ENCODE assay signal across 8 cellular contexts in genomic region chr2:47783491-47784330, GRCh38. TPM values are rescaled to one million over a fixed set of nuclear protein-coding genes. Genes with fewer than 3 reads are reported as not detected.
DNase-seq lines count a peak whose midpoint lies in the region; ATAC-seq and TF ChIP-seq lines count a peak whose summit lies in the region.

No MANE protein-coding gene starts in this region.

- peak; percentile 81 for DNase-seq in Calu3
- DNase-seq in Panc1 (ENCODE audit: low read depth, low spot score): no peak
- DNase-seq in activated T-helper 1 cell treated with anti-CD3 and anti-CD28 coated beads, Interleukin-12 subunit alpha, Interleukin-12 subunit beta, Interleukin-2, Interleukin-4 antibody, amounts not matched to agents 30 ng/mL and 10 ng/mL and 1 ng/mL, durations not matched to agents 14 hours and 24 hours and 36 hours (ENCODE audit: low spot score): peak; percentile 42
- peak; percentile 39 to 45 for DNase-seq in fibroblast of lung (ENCODE audit: low read depth in 2 of 2)
- DNase-seq in natural killer cell treated with Interleukin-12 subunit alpha and Interleukin-12 subunit beta and Interleukin-15 and Interleukin-18, amount 100 ng/mL, for 72 hours (ENCODE audit: low spot score): peak; percentile 74
- peak; percentile 61 for DNase-seq in stimulated activated naive CD4-positive, alpha-beta T cell treated with Interleukin-2 at 50 U/mL for 16 hours (lab: John Stamatoyannopoulos, UW)

- in situ Hi-C loops in Panc1 (cut with HindIII; ENCODE audit: low pct_unique_long_range_greater_than_20kb, low sequenced_read_pairs): no loop called here

- peak overlapping the region; percentile 100 for H3K4me3 ChIP-seq in HUES64 (ENCODE audit: low read length)
- peak overlapping the region; percentile 75 to 77 for H3K4me3 ChIP-seq in Panc1 (ENCODE audit: low read depth in 2 of 2, low read length in 2 of 2)
- peak overlapping the region; percentile 70 to 88 (median 78) for H3K4me3 ChIP-seq in fibroblast of lung (replicated peaks in 1 of 4; ENCODE audit: control extremely low read depth in 1 of 4, insufficient read depth in 1 of 4, low read depth in 3 of 4, low read length in 4 of 4)

- H3K79me2 ChIP-seq in fibroblast of lung (ENCODE audit: control insufficient read depth, insufficient read depth, low read length): peaks cover 39% of the 10 kb centered on the region

- BruUV-seq in Calu3 (replicated peaks; lab: Mats Ljungman, UMichigan) (no TSS peak), Panc1 (replicated peaks; lab: Mats Ljungman, UMichigan) (no TSS peak)

- no peak overlapping the region for H2AFZ ChIP-seq in fibroblast of lung (ENCODE audit: low read length)

- TF ChIP-seq CTCF in Calu3 (IDR thresholded peaks at IDR 0.05; ENCODE audit: unreplicated experiment) (no peak), Panc1 (IDR thresholded peaks at IDR 0.05) (no peak), fibroblast of lung (conservative IDR thresholded peaks at IDR 0.05 in 1 of 2, IDR thresholded peaks at IDR 0.05 in 1 of 2; ENCODE audit: low read depth in 1 of 2, low read length in 2 of 2) (no peak)

- peaks cover 16% of the 10 kb centered on the region for H3K4me1 Mint-ChIP-seq in Calu3 (ENCODE audit: low read depth, unreplicated experiment)
- H3K4me1 Mint-ChIP-seq in activated T-helper 1 cell treated with anti-CD3 and anti-CD28 coated beads, Interleukin-12 subunit alpha, Interleukin-12 subunit beta, Interleukin-2, Interleukin-4 antibody, amounts not matched to agents 30 ng/mL and 10 ng/mL and 1 ng/mL, durations not matched to agents 14 hours and 24 hours and 36 hours (ENCODE audit: low read depth): peaks cover 21% of the 10 kb centered on the region
- H3K4me1 Mint-ChIP-seq in natural killer cell treated with Interleukin-12 subunit alpha and Interleukin-12 subunit beta and Interleukin-15 and Interleukin-18, amount 100 ng/mL, for 72 hours (ENCODE audit: low read depth in 2 of 2): peaks cover 18 to 20% of the 10 kb centered on the region in 2 donors

- H3K4me1 ChIP-seq in HUES64 (ENCODE audit: insufficient read depth, low read length): peaks cover 6% of the 10 kb centered on the region
- peaks cover 4% of the 10 kb centered on the region; the same call in 1 of the 2 replicates for H3K4me1 ChIP-seq in Panc1 (ENCODE audit: control insufficient read depth, insufficient read depth, low read length)
- H3K4me1 ChIP-seq in fibroblast of lung (ENCODE audit: control insufficient read depth, extremely low read depth, insufficient read depth, low read length): no peaks in the 10 kb centered on the region

- H3K27me3 ChIP-seq in HUES64 (ENCODE audit: insufficient read depth, low read length): no peaks in the 10 kb centered on the region
- no peaks in the 10 kb centered on the region for H3K27me3 ChIP-seq in Panc1 (ENCODE audit: control insufficient read depth, insufficient read depth, low read length)
- H3K27me3 ChIP-seq in fibroblast of lung (ENCODE audit: control insufficient read depth, insufficient read depth, low read length): no peaks in the 10 kb centered on the region

- CTCF ChIA-PET in Calu3 (lab: Charles Lee): interaction anchor here (0.5 to 1.3 kb wide), 3 partner anchors 76 to 362 kb away, joined by 3 to 5 read pairs (median 3); no protein-coding TSS in a partner anchor
- CTCF ChIA-PET in Panc1 (lab: Charles Lee): no interaction called here

- intact Hi-C loops in Calu3 (cut with micrococcal nuclease; ENCODE audit: unreplicated experiment): loop anchor here (5.0 kb wide), 1 partner anchor 324 kb away; no protein-coding TSS in a partner anchor
- intact Hi-C loops in Panc1 (cut with micrococcal nuclease; ENCODE audit: unreplicated experiment): no loop called here
- intact Hi-C loops in activated T-helper 1 cell treated with anti-CD3 and anti-CD28 coated beads, Interleukin-12 subunit alpha, Interleukin-12 subunit beta, Interleukin-2, Interleukin-4 antibody, amounts not matched to agents 30 ng/mL and 10 ng/mL and 1 ng/mL, durations not matched to agents 14 hours and 24 hours and 36 hours (cut with micrococcal nuclease): loop anchor here (1.0 to 5.0 kb wide), 4 partner anchors 123 to 867 kb away; partner anchors contain the start of gene FBXO11

- H3K27ac Mint-ChIP-seq in Calu3 (ENCODE audit: unreplicated experiment): peak overlapping the region; percentile 87
- peak overlapping the region; percentile 83 for H3K27ac Mint-ChIP-seq in activated T-helper 1 cell treated with anti-CD3 and anti-CD28 coated beads, Interleukin-12 subunit alpha, Interleukin-12 subunit beta, Interleukin-2, Interleukin-4 antibody, amounts not matched to agents 30 ng/mL and 10 ng/mL and 1 ng/mL, durations not matched to agents 14 hours and 24 hours and 36 hours
- H3K27ac Mint-ChIP-seq in natural killer cell treated with Interleukin-12 subunit alpha and Interleukin-12 subunit beta and Interleukin-15 and Interleukin-18, amount 100 ng/mL, for 72 hours: peak overlapping the region; percentile 57 to 74

- H3K27ac ChIP-seq in HUES64 (ENCODE audit: low read depth, low read length) (peak overlapping the region; percentile 100), Panc1 (ENCODE audit: low read length) (peak overlapping the region; percentile 73), fibroblast of lung (ENCODE audit: insufficient read depth, low read length) (peak overlapping the region; percentile 90)

- ATAC-seq in GM21515 (IDR thresholded peaks at IDR 0.05; ENCODE audit: unreplicated experiment): peak; percentile 28
- peak; percentile 76 for ATAC-seq in Panc1
- peak; percentile 34 to 49 for ATAC-seq in natural killer cell treated with Interleukin-12 subunit alpha and Interleukin-12 subunit beta and Interleukin-15 and Interleukin-18, amount 100 ng/mL, for 72 hours

- no peaks in the 10 kb centered on the region for H3K9me3 Mint-ChIP-seq in Calu3 (ENCODE audit: low read depth, unreplicated experiment)
- H3K9me3 Mint-ChIP-seq in activated T-helper 1 cell treated with anti-CD3 and anti-CD28 coated beads, Interleukin-12 subunit alpha, Interleukin-12 subunit beta, Interleukin-2, Interleukin-4 antibody, amounts not matched to agents 30 ng/mL and 10 ng/mL and 1 ng/mL, durations not matched to agents 14 hours and 24 hours and 36 hours: no peaks in the 10 kb centered on the region
- H3K9me3 Mint-ChIP-seq in natural killer cell treated with Interleukin-12 subunit alpha and Interleukin-12 subunit beta and Interleukin-15 and Interleukin-18, amount 100 ng/mL, for 72 hours: no peaks in the 10 kb centered on the region

- peak overlapping the region; percentile 75 for H3K4me2 ChIP-seq in fibroblast of lung (ENCODE audit: extremely low read depth, insufficient read depth, low read length)

- H4K20me1 ChIP-seq in fibroblast of lung (ENCODE audit: control insufficient read depth, extremely low read depth, insufficient read depth, low read length): no peaks in the 10 kb centered on the region

- POLR2A ChIA-PET in Panc1 (lab: Charles Lee): interaction anchor here (0.5 to 0.9 kb wide), 5 partner anchors 22 to 1493 kb away, joined by 3 to 15 read pairs (median 9); no protein-coding TSS in a partner anchor

- H3K9me3 ChIP-seq in HUES64 (ENCODE audit: insufficient read depth, low read depth, low read length) (no peaks in the 10 kb centered on the region), Panc1 (ENCODE audit: control insufficient read depth, insufficient read depth, low read depth, low read length) (no peaks in the 10 kb centered on the region), fibroblast of lung (ENCODE audit: control insufficient read depth, insufficient read depth, low read depth, low read length) (no peaks in the 10 kb centered on the region)

- H3K4me3 Mint-ChIP-seq in Calu3 (ENCODE audit: low read depth, unreplicated experiment): peak overlapping the region; percentile 96
- H3K4me3 Mint-ChIP-seq in activated T-helper 1 cell treated with anti-CD3 and anti-CD28 coated beads, Interleukin-12 subunit alpha, Interleukin-12 subunit beta, Interleukin-2, Interleukin-4 antibody, amounts not matched to agents 30 ng/mL and 10 ng/mL and 1 ng/mL, durations not matched to agents 14 hours and 24 hours and 36 hours: peak overlapping the region; percentile 91
- peak overlapping the region; percentile 93 for H3K4me3 Mint-ChIP-seq in natural killer cell treated with Interleukin-12 subunit alpha and Interleukin-12 subunit beta and Interleukin-15 and Interleukin-18, amount 100 ng/mL, for 72 hours

- H3K27me3 Mint-ChIP-seq in Calu3 (ENCODE audit: unreplicated experiment): no peaks in the 10 kb centered on the region
- no peaks in the 10 kb centered on the region for H3K27me3 Mint-ChIP-seq in activated T-helper 1 cell treated with anti-CD3 and anti-CD28 coated beads, Interleukin-12 subunit alpha, Interleukin-12 subunit beta, Interleukin-2, Interleukin-4 antibody, amounts not matched to agents 30 ng/mL and 10 ng/mL and 1 ng/mL, durations not matched to agents 14 hours and 24 hours and 36 hours (ENCODE audit: insufficient read depth)
- H3K27me3 Mint-ChIP-seq in natural killer cell treated with Interleukin-12 subunit alpha and Interleukin-12 subunit beta and Interleukin-15 and Interleukin-18, amount 100 ng/mL, for 72 hours: no peaks in the 10 kb centered on the region

- WGBS in HUES64: 1% methylated on average over 69 of the region's 71 CpGs

- H3K9ac ChIP-seq in HUES64 (ENCODE audit: low read depth, low read length) (peak overlapping the region; percentile 100), fibroblast of lung (ENCODE audit: insufficient read depth, low read length) (peak overlapping the region; percentile 94)

- H3K36me3 ChIP-seq in HUES64 (ENCODE audit: insufficient read depth, low read length) (peaks cover 15% of the 10 kb centered on the region), Panc1 (ENCODE audit: control insufficient read depth, insufficient read depth, low read length) (no peaks in the 10 kb centered on the region), fibroblast of lung (ENCODE audit: control insufficient read depth, insufficient read depth, low read length) (no peaks in the 10 kb centered on the region)

- H3K36me3 Mint-ChIP-seq in Calu3 (ENCODE audit: insufficient read depth, unreplicated experiment): peaks cover 44% of the 10 kb centered on the region
- peaks cover 10% of the 10 kb centered on the region for H3K36me3 Mint-ChIP-seq in activated T-helper 1 cell treated with anti-CD3 and anti-CD28 coated beads, Interleukin-12 subunit alpha, Interleukin-12 subunit beta, Interleukin-2, Interleukin-4 antibody, amounts not matched to agents 30 ng/mL and 10 ng/mL and 1 ng/mL, durations not matched to agents 14 hours and 24 hours and 36 hours (ENCODE audit: low read depth)
- H3K36me3 Mint-ChIP-seq in natural killer cell treated with Interleukin-12 subunit alpha and Interleukin-12 subunit beta and Interleukin-15 and Interleukin-18, amount 100 ng/mL, for 72 hours: peaks cover 4% of the 10 kb centered on the region

RNA-seq across cellular contexts. Expression of gene MSH6, which starts 0.8 kb away (rescaled TPM):
- 67.9 and 88.1 TPM in 2 replicates for total RNA-seq in Calu3 (2022)
- 170 TPM for polyA plus RNA-seq in HUES64 (2013, experiment 1 of 2)
- polyA plus RNA-seq in HUES64 (2013, experiment 2 of 2): 171 TPM
- 98.0 TPM for total RNA-seq in Panc1 (2021; ENCODE audit: unreplicated experiment)
- polyA plus RNA-seq in Panc1 (2012; ENCODE audit: insufficient read length): 28.4 TPM
- total RNA-seq in activated T-helper 1 cell treated with anti-CD3 and anti-CD28 coated beads, Interleukin-12 subunit alpha, Interleukin-12 subunit beta, Interleukin-2, Interleukin-4 antibody, amounts not matched to agents 30 ng/mL and 10 ng/mL and 1 ng/mL, durations not matched to agents 14 hours and 24 hours and 36 hours: 123 and 128 TPM in 2 replicates
- 29.4 and 33.6 TPM in 2 replicates for total RNA-seq in fibroblast of lung
- polyA plus RNA-seq in fibroblast of lung: 37.4 and 37.9 TPM in 2 replicates
- polyA plus RNA-seq in fibroblast of lung (2012): 41.5 and 48.6 TPM in 2 replicates
- polyA minus RNA-seq in fibroblast of lung (ENCODE audit: low replicate concordance): 7.6 and 17.2 TPM in 2 replicates
- 10 to 100 TPM; 62.7 to 81.2 TPM for total RNA-seq in natural killer cell treated with Interleukin-12 subunit alpha and Interleukin-12 subunit beta and Interleukin-15 and Interleukin-18, amount 100 ng/mL, for 72 hours
